ENCODE assay signal across 17 cellular contexts in genomic region chr2:134417968-134418557, GRCh38.
DNase-seq lines count a peak whose midpoint lies in the region; ATAC-seq and TF ChIP-seq lines count a peak whose summit lies in the region.
"Had no signal": no experiment of that assay in that cellular context is flagged by ENCODE, and none has a peak within 500 bp of the region (broad histone marks: within the 10 kb centered on the region; RNA-seq: fewer than 3 reads in every experiment).

No MANE protein-coding gene starts in this region.

- H3K27me3 Mint-ChIP-seq in T-helper 17 cell = no peaks in the 10 kb centered on the region
- no peaks in the 10 kb centered on the region for H3K27me3 Mint-ChIP-seq in activated CD8-positive, alpha-beta T cell treated with anti-CD3 and anti-CD28 coated beads for 36 hours

- CTCF ChIA-PET in activated CD8-positive, alpha-beta T cell treated with anti-CD3 and anti-CD28 coated beads for 36 hours (lab: Charles Lee) = interaction anchor here (0.7 to 1.3 kb wide), 5 partner anchors 30 to 300 kb away, joined by 3 to 8 read pairs (median 3); no protein-coding TSS in a partner anchor

- peak; percentile 6 to 35 for TF ChIP-seq RAD21 in liver (IDR thresholded peaks at IDR 0.05)

- H3K36me3 Mint-ChIP-seq in T-helper 17 cell (ENCODE audit: low read depth) = peaks cover 5% of the 10 kb centered on the region
- peaks cover 6% of the 10 kb centered on the region for H3K36me3 Mint-ChIP-seq in activated CD8-positive, alpha-beta T cell treated with anti-CD3 and anti-CD28 coated beads for 36 hours (ENCODE audit: low read depth)

- H3K27ac Mint-ChIP-seq in T-helper 17 cell = peak overlapping the region; percentile 24
- no peak overlapping the region for H3K27ac Mint-ChIP-seq in activated CD8-positive, alpha-beta T cell treated with anti-CD3 and anti-CD28 coated beads for 36 hours
- H3K27ac Mint-ChIP-seq: CD8-positive, alpha-beta T cell had no signal

- H3K4me1 Mint-ChIP-seq in T-helper 17 cell = peaks cover 12% of the 10 kb centered on the region
- H3K4me1 Mint-ChIP-seq in activated CD8-positive, alpha-beta T cell treated with anti-CD3 and anti-CD28 coated beads for 36 hours (ENCODE audit: low read depth) = peaks cover 4% of the 10 kb centered on the region

- no peak overlapping the region for H3K4me3 Mint-ChIP-seq in T-helper 17 cell
- H3K4me3 Mint-ChIP-seq in activated CD8-positive, alpha-beta T cell treated with anti-CD3 and anti-CD28 coated beads for 36 hours = no peak overlapping the region
- H3K4me3 Mint-ChIP-seq: CD8-positive, alpha-beta T cell had no signal

- no peak for TF ChIP-seq CTCF in liver (IDR thresholded peaks at IDR 0.05; ENCODE audit: low read depth, low read length, missing input control)
- no peak for TF ChIP-seq CTCF in activated CD8-positive, alpha-beta T cell treated with anti-CD3 and anti-CD28 coated beads for 36 hours (IDR thresholded peaks at IDR 0.05)

- H3K9me3 ChIP-seq in T-helper 17 cell (ENCODE audit: control insufficient read depth, low read length, poor library complexity, severe bottlenecking) (no peaks in the 10 kb centered on the region), liver (ENCODE audit: control insufficient read depth in 4 of 4, low read length in 3 of 4) (no peaks in the 10 kb centered on the region)
- H3K9me3 ChIP-seq: BLaER1 treated with 17β-estradiol and CSF1 and Interleukin-3, amounts not matched to agents 10 nM and 100 nM; HAP-1 had no signal

- no peak overlapping the region for H3K4me3 ChIP-seq in liver (ENCODE audit: low read depth in 1 of 3, low read length in 3 of 3)
- H3K4me3 ChIP-seq: BLaER1 treated with 17β-estradiol and CSF1 and Interleukin-3, amounts not matched to agents 10 nM and 100 nM; GM12878; GM23248; HAP-1 had no signal

- no peak overlapping the region for H3K9ac ChIP-seq in liver (ENCODE audit: low read depth in 1 of 2, low read length in 2 of 2)
- H3K9ac ChIP-seq: BLaER1 treated with 17β-estradiol and CSF1 and Interleukin-3, amounts not matched to agents 10 nM and 100 nM; GM23248 had no signal

- H3K27ac ChIP-seq in liver (ENCODE audit: low read depth in 1 of 2, low read length in 2 of 2) = peak overlapping the region; percentile 2 to 61
- H3K27ac ChIP-seq: 22Rv1; BLaER1 treated with 17β-estradiol and CSF1 and Interleukin-3, amounts not matched to agents 10 nM and 100 nM; GM23248 had no signal

- DNase-seq in NCI-H146 (lab: John Stamatoyannopoulos, UW) (peak; percentile 34), NCI-H146 treated with DMSO at 0.1 percent for 48 hours (lab: John Stamatoyannopoulos, UW; ENCODE audit: unreplicated experiment) (no peak), T-helper 17 cell (no peak), retina (peak; percentile 7), Kasumi-1 (lab: John Stamatoyannopoulos, UW) (no peak)
- no peak for DNase-seq in activated CD8-positive, alpha-beta T cell treated with anti-CD3 and anti-CD28 coated beads for 36 hours
- DNase-seq: Calu3, DMS79 treated with DMSO at 0.1 percent for 48 hours, GF-D8, GM23248 had no signal

- ATAC-seq in T-helper 17 cell = no peak
- no peak for ATAC-seq in HG02610 (IDR thresholded peaks at IDR 0.05; ENCODE audit: unreplicated experiment)
- no peak for ATAC-seq in activated CD8-positive, alpha-beta T cell treated with anti-CD3 and anti-CD28 coated beads for 36 hours
- ATAC-seq: CD8-positive, alpha-beta T cell; GM12878 had no signal

- intact Hi-C loops in activated CD8-positive, alpha-beta T cell treated with anti-CD3 and anti-CD28 coated beads for 36 hours (cut with micrococcal nuclease) = loop anchor here (10.0 kb wide), 1 partner anchor 163 kb away; the partner anchor contains the start of gene MGAT5

- H3K9me3 Mint-ChIP-seq in activated CD8-positive, alpha-beta T cell treated with anti-CD3 and anti-CD28 coated beads for 36 hours = no peaks in the 10 kb centered on the region
- H3K9me3 Mint-ChIP-seq: CD8-positive, alpha-beta T cell had no signal

- WGBS in liver = 61% methylated on average over 5 of the region's 5 CpGs

- POLR2A ChIA-PET in activated CD8-positive, alpha-beta T cell treated with anti-CD3 and anti-CD28 coated beads for 36 hours (lab: Charles Lee) = no interaction called here

- no peaks in the 10 kb centered on the region for H3K27me3 ChIP-seq in liver (ENCODE audit: control insufficient read depth in 4 of 4, insufficient read depth in 4 of 4, low read length in 3 of 4)
- H3K27me3 ChIP-seq: BLaER1 treated with 17β-estradiol and CSF1 and Interleukin-3, amounts not matched to agents 10 nM and 100 nM had no signal

- H3K4me1 ChIP-seq in liver (ENCODE audit: control insufficient read depth in 4 of 4, insufficient read depth in 4 of 4, low read length in 3 of 4) = peaks cover 3 to 26% (median 23%) of the 10 kb centered on the region in 4 donors
- H3K4me1 ChIP-seq: HAP-1 had no signal

- no peaks in the 10 kb centered on the region for H3K36me3 ChIP-seq in liver (ENCODE audit: control insufficient read depth in 4 of 4, insufficient read depth in 3 of 4, low read depth in 1 of 4, low read length in 3 of 4)
- H3K36me3 ChIP-seq: HAP-1 had no signal

TF ChIP-seq in liver, 16 proteins besides CTCF, POLR2A, EP300 and RAD21:
- TF ChIP-seq EGR1 (IDR thresholded peaks at IDR 0.05; ENCODE audit: low read depth in 2 of 2) = peak in 1 of 2 donors; percentile 41
- peak; percentile 71 to 76 for TF ChIP-seq HNF4A (conservative IDR thresholded peaks at IDR 0.05)
- TF ChIP-seq ATF3 (IDR thresholded peaks at IDR 0.05) = peak; percentile 71
- peak; percentile 58 for TF ChIP-seq SP1 (IDR thresholded peaks at IDR 0.05)
- no peak for TF ChIP-seq GABPA (IDR thresholded peaks at IDR 0.05 in 1 of 2, conservative IDR thresholded peaks at IDR 0.05 in 1 of 2)
- no peak for TF ChIP-seq FOXA2 (IDR thresholded peaks at IDR 0.05)
- TF ChIP-seq JUND (IDR thresholded peaks at IDR 0.05) = peak; percentile 55 to 76
- TF ChIP-seq NR2F2 (IDR thresholded peaks at IDR 0.05) = no peak
- no peak for TF ChIP-seq REST (IDR thresholded peaks at IDR 0.05)
- TF ChIP-seq HNF4G (IDR thresholded peaks at IDR 0.05) = no peak
- TF ChIP-seq ZBTB33 (IDR thresholded peaks at IDR 0.05) = peak; percentile 38
- no peak for TF ChIP-seq FOXA1 (IDR thresholded peaks at IDR 0.05)
- TF ChIP-seq YY1 (IDR thresholded peaks at IDR 0.05) = peak; percentile 51
- TF ChIP-seq MAX (IDR thresholded peaks at IDR 0.05) = no peak
- TF ChIP-seq RXRA (IDR thresholded peaks at IDR 0.05) = peak; percentile 42 to 66
- TF ChIP-seq TAF1 (conservative IDR thresholded peaks at IDR 0.05) = no peak
TF ChIP-seq in liver: peak in this region for 8.

Comparison
In these comparisons a context has a peak if more than half of its experiments do, and no peak if none do; other contexts are left out.
1. DNase-seq: peak in NCI-H146 (single experiment) and retina (single experiment); none in NCI-H146 treated with DMSO at 0.1 percent for 48 hours (single experiment), T-helper 17 cell (0 of 3), activated CD8-positive, alpha-beta T cell treated with anti-CD3 and anti-CD28 coated beads for 36 hours (single experiment) and Kasumi-1 (0 of 2).